In the genomic region with DNA sequence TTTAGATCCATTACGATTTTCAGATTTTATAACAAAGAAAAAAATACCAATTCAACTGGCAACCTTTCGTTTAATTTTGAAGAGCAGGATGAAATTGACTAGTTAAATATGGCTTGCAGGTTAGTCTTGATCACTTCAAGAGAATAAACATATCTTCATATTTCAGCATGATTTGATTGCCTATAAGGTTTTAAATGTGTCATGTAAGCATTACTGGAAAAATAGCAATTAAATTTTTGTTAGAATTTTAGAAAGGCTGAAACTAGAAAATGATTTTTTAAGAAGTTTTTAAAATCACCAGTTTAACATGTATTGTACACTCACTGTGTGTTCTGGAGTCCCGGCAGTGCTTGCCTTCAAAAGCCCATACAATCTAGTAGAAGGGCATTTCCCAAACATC, we compare ENCODE assay signal across 3 cellular contexts.
A peak's percentile ranks its signal among the peaks of the same experiment; 100 is the strongest.
TF ChIP-seq lines count a peak whose summit lies in the region.

No MANE protein-coding gene starts in this region.

TF ChIP-seq in HepG2, 621 proteins besides CTCF, POLR2A, EP300 and RAD21:
- no peak for TF ChIP-seq GPN1 (CRISPR knock-in tag; IDR thresholded peaks at IDR 0.05; ENCODE audit: borderline replicate concordance)
- TF ChIP-seq MAFF (IDR thresholded peaks at IDR 0.05; ENCODE audit: low read depth, low read length), result peak; percentile 51
- TF ChIP-seq ZNF354B (CRISPR knock-in tag; IDR thresholded peaks at IDR 0.05), result no peak
- peak; percentile 24 to 76; a peak in 3 of 4 replicates for TF ChIP-seq MAFK (conservative IDR thresholded peaks at IDR 0.05 in 1 of 2, IDR thresholded peaks at IDR 0.05 in 1 of 2; ENCODE audit: low read length in 2 of 2)

TF ChIP-seq in A549, 52 proteins besides CTCF, POLR2A, EP300 and RAD21:
- TF ChIP-seq ZC3H11A (IDR thresholded peaks at IDR 0.05) (no peak), ZSCAN20 (CRISPR knock-in tag; IDR thresholded peaks at IDR 0.05) (no peak), MAFK (IDR thresholded peaks at IDR 0.05; ENCODE audit: partially characterized antibody) (peak; percentile 44)

TF ChIP-seq in IMR-90, 13 proteins besides CTCF, POLR2A, EP300 and RAD21:
- peak; percentile 58; the same call in 1 of the 2 replicates for TF ChIP-seq MAFK (IDR thresholded peaks at IDR 0.05; ENCODE audit: low read depth, low read length)
- TF ChIP-seq RFX5 (IDR thresholded peaks at IDR 0.05; ENCODE audit: low read depth, low read length), result no peak
- no peak for TF ChIP-seq ELK1 (IDR thresholded peaks at IDR 0.05; ENCODE audit: borderline replicate concordance, low read depth, low read length)
- no peak for TF ChIP-seq USF2 (IDR thresholded peaks at IDR 0.05; ENCODE audit: low read depth, low read length)
- no peak for TF ChIP-seq MAZ (IDR thresholded peaks at IDR 0.05; ENCODE audit: borderline replicate concordance, low read depth, low read length)
- no peak for TF ChIP-seq CHD1 (IDR thresholded peaks at IDR 0.05; ENCODE audit: low read depth, low read length)
- no peak for TF ChIP-seq CEBPB (IDR thresholded peaks at IDR 0.05; ENCODE audit: low read depth, low read length)
